ENCODE assay signal across 19 cellular contexts in the genomic region with DNA sequence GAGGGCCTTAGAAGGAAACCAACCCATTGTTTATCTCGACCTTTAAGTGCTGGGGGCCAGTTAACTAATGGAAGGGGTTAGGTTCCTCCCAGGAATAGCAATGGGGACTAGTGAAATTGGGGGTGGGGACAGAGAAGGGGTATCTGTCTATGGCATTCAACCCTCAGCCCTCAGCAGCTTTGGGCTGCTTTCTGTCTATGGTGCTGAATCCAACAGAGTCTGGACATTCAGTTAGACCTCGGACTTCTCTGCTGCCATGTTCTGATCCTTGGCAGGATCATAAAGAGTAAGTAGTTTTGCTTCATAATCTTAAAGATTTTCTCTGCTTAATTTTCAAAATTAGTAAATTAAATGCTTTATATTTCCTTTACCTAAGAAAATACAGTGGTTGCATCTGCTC. TPM values are rescaled to one million over a fixed set of nuclear protein-coding genes. Genes with fewer than 3 reads are reported as not detected.
A peak's percentile ranks its signal among the peaks of the same experiment; 100 is the strongest.
DNase-seq lines count a peak whose midpoint lies in the region; ATAC-seq and TF ChIP-seq lines count a peak whose summit lies in the region.
"Had no signal": no experiment of that assay in that cellular context is flagged by ENCODE, and none has a peak within 500 bp of the region (broad histone marks: within the 10 kb centered on the region; RNA-seq: fewer than 3 reads in every experiment).

No MANE protein-coding gene starts in this region.

- no peak for TF ChIP-seq CTCF in GM23338 (conservative IDR thresholded peaks at IDR 0.05; ENCODE audit: low read depth in 2 of 2)
- no peak for TF ChIP-seq CTCF in HEK293 (tag by site-specific recombination; IDR thresholded peaks at IDR 0.05)

- H4K20me1 ChIP-seq in GM23338 (replicated peaks; ENCODE audit: insufficient read depth): no peaks in the 10 kb centered on the region; the same call in 1 of the 2 replicates

- H3K9me2 ChIP-seq in GM23338 (ENCODE audit: insufficient read depth): no peaks in the 10 kb centered on the region

- H3K36me3 Mint-ChIP-seq in GM23338 (ENCODE audit: low read depth): no peaks in the 10 kb centered on the region
- H3K36me3 Mint-ChIP-seq: CD4-positive, alpha-beta memory T cell had no signal

- H3K27me3 Mint-ChIP-seq in GM23338 (ENCODE audit: insufficient read depth, low read depth, poor library complexity): peaks cover 49% of the 10 kb centered on the region

- H3K79me2 ChIP-seq in GM23338 (replicated peaks; ENCODE audit: insufficient read depth): no peaks in the 10 kb centered on the region

- no peak overlapping the region for H3K9ac ChIP-seq in NT2/D1 (ENCODE audit: insufficient read length, low read depth)
- H3K9ac ChIP-seq in iPS-15b (ENCODE audit: low read depth, low read length): no peak overlapping the region

- DNase-seq in GM23338 (ENCODE audit: low spot score) (peak; percentile 60), NT2/D1 (ENCODE audit: low read depth, low spot score) (peak; percentile 39), NK-92 (lab: John Stamatoyannopoulos, UW; ENCODE audit: unreplicated experiment) (no peak)
- no peak for DNase-seq in activated CD4-positive, alpha-beta T cell treated with anti-CD3 and anti-CD28 coated beads, Interleukin-2, amount 50 U/mL, for 4 hours
- DNase-seq: C1 segment of cervical spinal cord; Calu3; CD4-positive, alpha-beta memory T cell; COR-L47; DMS53; DMS79 treated with DMSO at 0.1 percent for 48 hours; GF-D8; H7; HCEC 1CT had no signal

- no peak overlapping the region for H3K27ac Mint-ChIP-seq in GM23338
- H3K27ac Mint-ChIP-seq: CD4-positive, alpha-beta memory T cell had no signal

- CTCF ChIA-PET in HEK293 (lab: Yijun Ruan, JAX): no interaction called here

- H3K36me3 ChIP-seq in GM23338 (ENCODE audit: insufficient read depth) (no peaks in the 10 kb centered on the region), HEK293 (ENCODE audit: control insufficient read depth in 2 of 2, insufficient read depth in 1 of 2, low read length in 2 of 2) (no peaks in the 10 kb centered on the region), NT2/D1 (ENCODE audit: insufficient read depth, insufficient read length, low read length) (no peaks in the 10 kb centered on the region), iPS-15b (ENCODE audit: control insufficient read depth, insufficient read depth, low read length) (no peaks in the 10 kb centered on the region)

- H3K9me3 ChIP-seq in HEK293 (ENCODE audit: control insufficient read depth, insufficient read depth, low read depth, low read length) (no peaks in the 10 kb centered on the region), NT2/D1 (ENCODE audit: insufficient read depth, low read length) (no peaks in the 10 kb centered on the region), iPS-15b (ENCODE audit: control insufficient read depth, insufficient read depth, low read length) (no peaks in the 10 kb centered on the region)

- no peak overlapping the region for H2AFZ ChIP-seq in GM23338

- ATAC-seq in GM23338 (no peak), HG02678 (IDR thresholded peaks at IDR 0.05; ENCODE audit: unreplicated experiment) (no peak)

- H3K4me2 ChIP-seq in GM23338: peak overlapping the region; percentile 93; the same call in 1 of the 2 replicates

- H3K4me3 ChIP-seq in GM23338 (no peak overlapping the region), HEK293 (ENCODE audit: low read depth, low read length) (no peak overlapping the region), NT2/D1 (ENCODE audit: insufficient read length, low read depth) (no peak overlapping the region), iPS-15b (ENCODE audit: low read depth, low read length) (peak overlapping the region; percentile 20)

- no peak overlapping the region for H3K4me3 Mint-ChIP-seq in GM23338
- H3K4me3 Mint-ChIP-seq: CD4-positive, alpha-beta memory T cell had no signal

- peaks cover 28% of the 10 kb centered on the region for H3K4me1 Mint-ChIP-seq in GM23338

- H3K27me3 ChIP-seq in GM23338 (ENCODE audit: insufficient read depth): peaks cover 83% of the 10 kb centered on the region
- H3K27me3 ChIP-seq in NT2/D1 (ENCODE audit: insufficient read depth, insufficient read length): peaks cover 89% of the 10 kb centered on the region
- H3K27me3 ChIP-seq in iPS-15b (ENCODE audit: control insufficient read depth, insufficient read depth, low read length): peaks cover 76% of the 10 kb centered on the region

- POLR2A ChIA-PET in HEK293 (lab: Yijun Ruan, JAX): no interaction called here

- 0 out of 2 replicates have a peak, but pooled peaks cover 2% of the 10 kb centered on the region for H3F3A ChIP-seq in GM23338 (replicated peaks; ENCODE audit: low read depth)

- H3K27ac ChIP-seq in GM23338 (ENCODE audit: low read depth): no peak overlapping the region
- H3K27ac ChIP-seq in HEK293 (ENCODE audit: extremely low read depth, low read depth, low read length): no peak overlapping the region

- peaks cover 19% of the 10 kb centered on the region for H3K4me1 ChIP-seq in GM23338 (ENCODE audit: insufficient read depth)
- no peaks in the 10 kb centered on the region for H3K4me1 ChIP-seq in HEK293 (ENCODE audit: control insufficient read depth, insufficient read depth, low read length)
- H3K4me1 ChIP-seq in NT2/D1 (ENCODE audit: insufficient read depth, insufficient read length): peaks cover 15% of the 10 kb centered on the region
- peaks cover 9% of the 10 kb centered on the region for H3K4me1 ChIP-seq in iPS-15b (ENCODE audit: control insufficient read depth, insufficient read depth, low read length)

- no peaks in the 10 kb centered on the region for H3K9me3 Mint-ChIP-seq in GM23338

TF ChIP-seq in GM23338, 12 proteins besides CTCF, POLR2A, EP300 and RAD21 (continues in another document):
- no peak for TF ChIP-seq JUNB (IDR thresholded peaks at IDR 0.05; ENCODE audit: unreplicated experiment)
- no peak for TF ChIP-seq POLR2AphosphoS5 (IDR thresholded peaks at IDR 0.05; ENCODE audit: low read depth)
- no peak for TF ChIP-seq NANOG (IDR thresholded peaks at IDR 0.05; ENCODE audit: borderline replicate concordance)
- TF ChIP-seq STAT1 (IDR thresholded peaks at IDR 0.05; ENCODE audit: unreplicated experiment): no peak

TF ChIP-seq in HEK293, 187 proteins besides CTCF, POLR2A, EP300 and RAD21:
- no peak for TF ChIP-seq ZNF223 (tag by site-specific recombination; IDR thresholded peaks at IDR 0.05)
- TF ChIP-seq, protein P1, sequence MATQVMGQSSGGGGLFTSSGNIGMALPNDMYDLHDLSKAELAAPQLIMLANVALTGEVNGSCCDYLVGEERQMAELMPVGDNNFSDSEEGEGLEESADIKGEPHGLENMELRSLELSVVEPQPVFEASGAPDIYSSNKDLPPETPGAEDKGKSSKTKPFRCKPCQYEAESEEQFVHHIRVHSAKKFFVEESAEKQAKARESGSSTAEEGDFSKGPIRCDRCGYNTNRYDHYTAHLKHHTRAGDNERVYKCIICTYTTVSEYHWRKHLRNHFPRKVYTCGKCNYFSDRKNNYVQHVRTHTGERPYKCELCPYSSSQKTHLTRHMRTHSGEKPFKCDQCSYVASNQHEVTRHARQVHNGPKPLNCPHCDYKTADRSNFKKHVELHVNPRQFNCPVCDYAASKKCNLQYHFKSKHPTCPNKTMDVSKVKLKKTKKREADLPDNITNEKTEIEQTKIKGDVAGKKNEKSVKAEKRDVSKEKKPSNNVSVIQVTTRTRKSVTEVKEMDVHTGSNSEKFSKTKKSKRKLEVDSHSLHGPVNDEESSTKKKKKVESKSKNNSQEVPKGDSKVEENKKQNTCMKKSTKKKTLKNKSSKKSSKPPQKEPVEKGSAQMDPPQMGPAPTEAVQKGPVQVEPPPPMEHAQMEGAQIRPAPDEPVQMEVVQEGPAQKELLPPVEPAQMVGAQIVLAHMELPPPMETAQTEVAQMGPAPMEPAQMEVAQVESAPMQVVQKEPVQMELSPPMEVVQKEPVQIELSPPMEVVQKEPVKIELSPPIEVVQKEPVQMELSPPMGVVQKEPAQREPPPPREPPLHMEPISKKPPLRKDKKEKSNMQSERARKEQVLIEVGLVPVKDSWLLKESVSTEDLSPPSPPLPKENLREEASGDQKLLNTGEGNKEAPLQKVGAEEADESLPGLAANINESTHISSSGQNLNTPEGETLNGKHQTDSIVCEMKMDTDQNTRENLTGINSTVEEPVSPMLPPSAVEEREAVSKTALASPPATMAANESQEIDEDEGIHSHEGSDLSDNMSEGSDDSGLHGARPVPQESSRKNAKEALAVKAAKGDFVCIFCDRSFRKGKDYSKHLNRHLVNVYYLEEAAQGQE (tag by site-specific recombination; IDR thresholded peaks at IDR 0.05): peak; percentile 41
TF ChIP-seq in HEK293: peak in this region for 1.

RNA-seq across cellular contexts. Expression of a gene that starts 2.6 kb away (rescaled TPM):
- 1.5 and 2.4 TPM in 2 replicates for total RNA-seq in GM23338 (2014; rRNA removed; shearing (Covaris generic))
- 0.21 and 0.76 TPM in 2 replicates for polyA plus RNA-seq in GM23338 (2016; fragmentation: Nextera tagmentation; extraction: Ambion mirVana)
- total RNA-seq: A172, A673, Daoy had no signal
- polyA plus RNA-seq: CD4-positive, alpha-beta memory T cell had no signal

RNA-seq across cellular contexts. Expression of a gene that starts 26.2 kb away (rescaled TPM):
- 8.1 and 8.6 TPM in 2 replicates for total RNA-seq in GM23338 (2014; rRNA removed; shearing (Covaris generic))
- polyA plus RNA-seq in GM23338 (2016; fragmentation: Nextera tagmentation; extraction: Ambion mirVana): 2.2 and 2.3 TPM in 2 replicates

RNA-seq across cellular contexts. Expression of a gene that starts 40.1 kb away (rescaled TPM):
- 56.7 and 68.3 TPM in 2 replicates for total RNA-seq in GM23338 (2014; rRNA removed; shearing (Covaris generic))
- 32.8 and 40.5 TPM in 2 replicates for polyA plus RNA-seq in GM23338 (2016; fragmentation: Nextera tagmentation; extraction: Ambion mirVana)

RNA-seq across cellular contexts. Expression of a gene that starts 40.5 kb away (rescaled TPM):
- total RNA-seq in GM23338 (2014; rRNA removed; shearing (Covaris generic)): 31.8 and 46.0 TPM in 2 replicates
- polyA plus RNA-seq in GM23338 (2016; fragmentation: Nextera tagmentation; extraction: Ambion mirVana): 18.4 and 20.2 TPM in 2 replicates

Comparison
In these comparisons a context has a peak if more than half of its experiments do, and no peak if none do; other contexts are left out.
1. DNase-seq: peak in GM23338 (single experiment) and NT2/D1 (single experiment); none in NK-92 (single experiment) and activated CD4-positive, alpha-beta T cell treated with anti-CD3 and anti-CD28 coated beads, Interleukin-2, amount 50 U/mL, for 4 hours (0 of 2).